ENCODE assay signal across 8 cellular contexts in the genomic region with DNA sequence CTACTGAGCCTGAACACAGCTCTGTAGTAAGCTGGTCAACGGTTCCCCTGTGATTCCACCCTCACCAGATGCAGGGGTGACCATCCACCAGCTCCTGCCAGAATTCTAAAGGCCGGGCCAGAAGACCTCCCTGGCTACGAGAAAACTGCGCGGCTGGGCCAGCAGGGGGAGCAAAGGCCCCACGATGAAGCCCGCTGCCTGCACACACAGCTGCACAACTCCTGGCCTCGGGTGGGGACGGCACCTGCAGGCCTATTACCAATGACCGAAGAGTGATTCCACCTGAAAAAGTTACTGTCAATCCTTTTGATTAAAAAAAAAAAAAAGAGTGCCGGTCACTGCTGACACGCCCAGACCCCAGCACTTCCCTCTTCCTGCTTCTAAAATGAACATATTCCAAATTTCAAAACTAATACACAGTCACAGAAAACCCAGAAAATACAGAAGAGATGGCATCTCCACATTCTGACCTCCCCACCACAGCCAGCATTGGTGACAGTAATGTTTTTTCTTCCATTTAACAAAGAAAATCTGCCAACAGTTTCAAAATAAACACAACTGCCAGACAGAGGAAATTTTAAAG. TPM values are rescaled to one million over a fixed set of nuclear protein-coding genes. Genes with fewer than 3 reads are reported as not detected.
A peak's percentile ranks its signal among the peaks of the same experiment; 100 is the strongest.
DNase-seq lines count a peak whose midpoint lies in the region; ATAC-seq and TF ChIP-seq lines count a peak whose summit lies in the region.

No MANE protein-coding gene starts in this region.

- no peaks in the 10 kb centered on the region for H3K4me1 Mint-ChIP-seq in CD4-positive, alpha-beta T cell (ENCODE audit: low read depth)

- peak; percentile 71 for TF ChIP-seq CTCF in CD4-positive, alpha-beta T cell (IDR thresholded peaks at IDR 0.05)
- peak; percentile 84 for TF ChIP-seq CTCF in lower lobe of right lung (IDR thresholded peaks at IDR 0.05)

- POLR2A ChIA-PET in CD4-positive, alpha-beta T cell (lab: Charles Lee): interaction anchor here (0.6 to 1.1 kb wide), 6 partner anchors 61 to 534 kb away, joined by 3 to 5 read pairs (median 4); no protein-coding TSS in a partner anchor

- no peak overlapping the region for H3K27ac ChIP-seq in CD4-positive, alpha-beta T cell (ENCODE audit: low read depth, low read length)
- H3K27ac ChIP-seq in lower lobe of right lung: no peak overlapping the region

- peaks cover 37% of the 10 kb centered on the region for H3K36me3 Mint-ChIP-seq in CD4-positive, alpha-beta T cell (ENCODE audit: low read depth)

- no peak overlapping the region for H3K27ac Mint-ChIP-seq in CD4-positive, alpha-beta T cell

- no peaks in the 10 kb centered on the region for H3K27me3 Mint-ChIP-seq in CD4-positive, alpha-beta T cell

- no peak overlapping the region for H3K4me3 ChIP-seq in lower lobe of right lung

- no peaks in the 10 kb centered on the region for H3K9me3 ChIP-seq in CD4-positive, alpha-beta T cell (ENCODE audit: control insufficient read depth, low read length)
- no peaks in the 10 kb centered on the region for H3K9me3 ChIP-seq in lower lobe of right lung

- H3K4me3 Mint-ChIP-seq in CD4-positive, alpha-beta T cell: no peak overlapping the region

- intact Hi-C loops in CD4-positive, alpha-beta T cell (cut with DNase I, micrococcal nuclease): loop anchor here (1.0 to 5.0 kb wide), 5 partner anchors 116 to 533 kb away; no protein-coding TSS in a partner anchor
- intact Hi-C loops in lower lobe of right lung (cut with DNase I): no loop called here

- no peaks in the 10 kb centered on the region for H3K4me1 ChIP-seq in lower lobe of right lung

- ATAC-seq in CD4-positive, alpha-beta T cell (ENCODE audit: poor library complexity): peak; percentile 80
- ATAC-seq in GM21619 (IDR thresholded peaks at IDR 0.05; ENCODE audit: unreplicated experiment) (peak; percentile 57), lower lobe of right lung (peak; percentile 84 to 89), GM19467 (IDR thresholded peaks at IDR 0.05; ENCODE audit: unreplicated experiment) (no peak)

- peak; percentile 44 to 66 (median 51) for DNase-seq in CD4-positive, alpha-beta T cell
- DNase-seq in NCI-H2227 (lab: John Stamatoyannopoulos, UW; ENCODE audit: unreplicated experiment) (peak; percentile 65), dermis blood vessel endothelial cell (peak; percentile 80), lower lobe of right lung (no peak)
- DNase-seq in activated CD4-positive, alpha-beta T cell treated with anti-CD3 and anti-CD28 coated beads, Interleukin-2, amount 50 U/mL, for 1 hour: peak; percentile 60
- peak; percentile 47 for DNase-seq in stimulated activated CD8-positive, alpha-beta memory T cell treated with anti-CD3 and anti-CD28 coated beads, Interleukin-12 subunit alpha, Interleukin-12 subunit beta, amount 100 ng/mL, for 1 hour (ENCODE audit: low read depth)

- H3K9me3 Mint-ChIP-seq in CD4-positive, alpha-beta T cell: no peaks in the 10 kb centered on the region

- peaks cover 20% of the 10 kb centered on the region for H3K36me3 ChIP-seq in lower lobe of right lung

- CTCF ChIA-PET in CD4-positive, alpha-beta T cell (lab: Charles Lee): interaction anchor here (1.7 to 2.2 kb wide), 3 partner anchors 291 to 534 kb away, joined by 9 to 28 read pairs (median 9); no protein-coding TSS in a partner anchor

- H3K27me3 ChIP-seq in CD4-positive, alpha-beta T cell (ENCODE audit: control insufficient read depth, insufficient read depth, low read length): no peaks in the 10 kb centered on the region
- H3K27me3 ChIP-seq in lower lobe of right lung (ENCODE audit: low read depth): no peaks in the 10 kb centered on the region

RNA-seq across cellular contexts. Expression of gene RIPK4, which starts 49.8 kb away (rescaled TPM):
- total RNA-seq in CD4-positive, alpha-beta T cell: 1 to 10 TPM; 2.5 to 3.0 TPM
- total RNA-seq in dermis blood vessel endothelial cell (0.09 and 0.51 TPM in 2 replicates), lower lobe of right lung (8.7 TPM)
